In the genomic region with DNA sequence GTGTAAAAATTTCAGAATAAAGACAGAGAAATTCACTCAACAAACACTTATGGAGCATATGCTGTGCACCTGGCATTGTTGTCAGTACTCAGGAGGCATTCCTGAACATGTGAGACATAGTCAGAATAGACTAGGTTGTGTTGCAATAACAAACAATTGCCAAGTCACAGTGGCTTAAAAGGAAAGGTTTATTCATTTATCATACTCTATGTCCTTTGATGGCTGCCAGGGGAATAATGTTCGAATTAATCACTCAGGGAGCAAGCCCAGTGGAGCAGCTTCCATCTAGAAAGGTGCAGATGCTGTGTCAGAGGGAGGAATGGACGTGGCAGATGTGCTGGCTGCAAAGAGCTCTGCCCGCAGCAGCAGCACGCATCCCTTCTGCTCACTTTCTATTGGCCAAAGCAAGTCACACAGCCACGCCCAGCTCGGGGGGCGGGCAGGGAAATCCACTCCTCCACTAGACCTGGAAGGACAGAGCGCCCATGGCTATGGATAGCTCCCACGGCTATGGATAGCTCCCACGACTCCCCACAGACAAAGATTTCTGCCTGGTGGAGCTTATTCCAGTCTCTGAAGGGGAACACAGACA, we compare ENCODE assay signal across 19 cellular contexts.
DNase-seq lines count a peak whose midpoint lies in the region; ATAC-seq and TF ChIP-seq lines count a peak whose summit lies in the region.
"Had no signal": no experiment of that assay in that cellular context is flagged by ENCODE, and none has a peak within 500 bp of the region (broad histone marks: within the 10 kb centered on the region; RNA-seq: fewer than 3 reads in every experiment).

No MANE protein-coding gene starts in this region.

- H3K4me1 ChIP-seq in mammary epithelial cell (ENCODE audit: insufficient read depth, low read length): no peaks in the 10 kb centered on the region
- H3K4me1 ChIP-seq: A549 had no signal

- no peak for ATAC-seq in GM19452 (IDR thresholded peaks at IDR 0.05; ENCODE audit: unreplicated experiment)
- ATAC-seq: A549 had no signal

- no TSS peak for BruUV-seq in mammary epithelial cell (replicated peaks; lab: Mats Ljungman, UMichigan)

- H3K79me2 ChIP-seq in mammary epithelial cell (ENCODE audit: insufficient read depth, low read length): no peaks in the 10 kb centered on the region

- no peak overlapping the region for H2AFZ ChIP-seq in mammary epithelial cell (ENCODE audit: low read depth, low read length)

- dilution Hi-C loops in mammary epithelial cell (cut with HindIII; ENCODE audit: low sequenced_read_pairs): no loop called here

- TF ChIP-seq CTCF in mammary epithelial cell (conservative IDR thresholded peaks at IDR 0.05 in 1 of 2, IDR thresholded peaks at IDR 0.05 in 1 of 2; ENCODE audit: extremely low read depth in 1 of 2, insufficient read depth in 1 of 2, low read depth in 1 of 2, low read length in 2 of 2): no peak

- DNase-seq in Daoy (ENCODE audit: low read depth): peak; percentile 30
- peak; percentile 56 for DNase-seq in NCI-H2171 treated with DMSO at 0.1 percent for 48 hours (lab: John Stamatoyannopoulos, UW)
- peak; percentile 75 for DNase-seq in mammary epithelial cell
- peak; percentile 10 for DNase-seq in kidney tubule cell (ENCODE audit: low spot score)
- no peak for DNase-seq in stimulated activated CD8-positive, alpha-beta memory T cell treated with anti-CD3 and anti-CD28 coated beads, Interleukin-4, amount 100 ng/mL, for 48 hours
- DNase-seq in nucleus accumbens (lab: John Stamatoyannopoulos, UW): no peak
- DNase-seq: Calu3; CD4-positive, CD25-positive, alpha-beta regulatory T cell; DMS79; GOT3; HFFc6; NCI-H1436; NCI-H2029 treated with DMSO at 0.1 percent for 48 hours; NCI-H2227 treated with DMSO at 0.1 percent for 48 hours; NCI-H526 treated with DMSO at 0.1 percent for 48 hours; Right ventricle myocardium superior; SK-N-SH had no signal

- H3K36me3 ChIP-seq in mammary epithelial cell (ENCODE audit: insufficient read depth, low read length): no peaks in the 10 kb centered on the region

- H3K27me3 ChIP-seq in mammary epithelial cell (ENCODE audit: insufficient read depth, low read length): no peaks in the 10 kb centered on the region

- no peaks in the 10 kb centered on the region for H3K9me3 ChIP-seq in mammary epithelial cell (replicated peaks; ENCODE audit: insufficient read depth, low read length)
- H3K9me3 ChIP-seq: A549, SK-N-SH had no signal

- CTCF ChIA-PET in mammary epithelial cell (lab: Charles Lee; ENCODE audit: low non-redundant PET): no interaction called here

- no peak overlapping the region for H3K4me3 ChIP-seq in mammary epithelial cell (replicated peaks in 1 of 3; ENCODE audit: insufficient read depth in 1 of 3, low read depth in 2 of 3, low read length in 3 of 3)
- H3K4me3 ChIP-seq: A549 had no signal

- in situ Hi-C loops in mammary epithelial cell (cut with MboI; ENCODE audit: low sequenced_read_pairs in 2 of 2): no loop called here

- no peak overlapping the region for H3K27ac ChIP-seq in mammary epithelial cell (ENCODE audit: insufficient read depth, low read depth, low read length)
- H3K27ac ChIP-seq: A549 had no signal

- no peaks in the 10 kb centered on the region for H4K20me1 ChIP-seq in mammary epithelial cell (ENCODE audit: insufficient read depth, low read length)

- H3K4me2 ChIP-seq in mammary epithelial cell (ENCODE audit: insufficient read depth, low read depth, low read length): no peak overlapping the region
- H3K4me2 ChIP-seq: A549, SK-N-SH had no signal

- H3K9ac ChIP-seq in mammary epithelial cell (ENCODE audit: insufficient read depth, low read length): no peak overlapping the region
- H3K9ac ChIP-seq: SK-N-SH had no signal

- intact Hi-C loops in mammary epithelial cell (cut with micrococcal nuclease): no loop called here

- 75% methylated on average over 4 of the region's 10 CpGs for WGBS in mammary epithelial cell (ENCODE audit: low coverage, missing lambda C conversion rate)

Comparison
In these comparisons a context has a peak if more than half of its experiments do, and no peak if none do; other contexts are left out.
1. DNase-seq: peak in Daoy (single experiment), NCI-H2171 treated with DMSO at 0.1 percent for 48 hours (single experiment), mammary epithelial cell (single experiment) and kidney tubule cell (single experiment); none in stimulated activated CD8-positive, alpha-beta memory T cell treated with anti-CD3 and anti-CD28 coated beads, Interleukin-4, amount 100 ng/mL, for 48 hours (single experiment) and nucleus accumbens (0 of 56).